8 cellular contexts compared by ENCODE assay signal in genomic region chr5:141484499-141485304, GRCh38. TPM values are rescaled to one million over a fixed set of nuclear protein-coding genes. Genes with fewer than 3 reads are reported as not detected.
DNase-seq lines count a peak whose midpoint lies in the region; ATAC-seq and TF ChIP-seq lines count a peak whose summit lies in the region.

TSS of gene PCDHGC4 (plus strand) at chr5:141485030. CDS start at chr5:141485174, 144 bp downstream.

- H3K27ac ChIP-seq in Karpas-422 (ENCODE audit: low read length), result peak within 1 kb of the TSS; percentile 34; the same call in 1 of the 2 replicates
- no peak within 1 kb of the TSS for H3K27ac ChIP-seq in upper lobe of right lung

- H3K27me3 ChIP-seq in BE2C (no peaks in the 10 kb centered on the region), Karpas-422 (ENCODE audit: low read length) (no peaks in the 10 kb centered on the region), upper lobe of right lung (peaks cover 5% of the 10 kb centered on the region)

- peak; percentile 8 for ATAC-seq in upper lobe of right lung
- ATAC-seq in HG03139 (IDR thresholded peaks at IDR 0.05; ENCODE audit: unreplicated experiment), result no peak

- H3K9ac ChIP-seq in Karpas-422 (ENCODE audit: low read length), result no peak within 1 kb of the TSS

- peaks cover 10% of the 10 kb centered on the region for H4K20me1 ChIP-seq in Karpas-422 (ENCODE audit: insufficient read depth, low read depth, low read length)

- H3K79me2 ChIP-seq in Karpas-422 (ENCODE audit: low read length), result peaks cover 100% of the 10 kb centered on the region

- intact Hi-C loops in upper lobe of right lung (cut with DNase I), result no loop called here

- H3K36me3 ChIP-seq in BE2C (peaks cover 45% of the 10 kb centered on the region), Karpas-422 (ENCODE audit: insufficient read depth, low read length) (peaks cover 27% of the 10 kb centered on the region), upper lobe of right lung (peaks cover 4% of the 10 kb centered on the region)

- TF ChIP-seq CTCF in BE2C (IDR thresholded peaks at IDR 0.05; ENCODE audit: low read depth, low read length) (no peak), upper lobe of right lung (IDR thresholded peaks at IDR 0.05) (no peak)

- no peaks in the 10 kb centered on the region; the same call in none of the 2 replicates for H3K4me1 ChIP-seq in BE2C
- peaks cover 38% of the 10 kb centered on the region for H3K4me1 ChIP-seq in Karpas-422 (ENCODE audit: low read length)
- peaks cover 18% of the 10 kb centered on the region for H3K4me1 ChIP-seq in upper lobe of right lung

- no peaks in the 10 kb centered on the region for H3K9me3 ChIP-seq in BE2C
- H3K9me3 ChIP-seq in Karpas-422 (ENCODE audit: low read length), result no peaks in the 10 kb centered on the region
- no peaks in the 10 kb centered on the region for H3K9me3 ChIP-seq in upper lobe of right lung

- H3K9me2 ChIP-seq in Karpas-422 (replicated peaks; ENCODE audit: insufficient read depth, low read length), result no peaks in the 10 kb centered on the region

- H3K4me3 ChIP-seq in BE2C (ENCODE audit: low read depth, low read length), result peak within 1 kb of the TSS; percentile 78
- no peak within 1 kb of the TSS for H3K4me3 ChIP-seq in Karpas-422 (ENCODE audit: low read length)
- H3K4me3 ChIP-seq in upper lobe of right lung, result peak within 1 kb of the TSS; percentile 33

- no peak within 1 kb of the TSS for H3K4me2 ChIP-seq in Karpas-422 (ENCODE audit: low read depth, low read length, poor library complexity, severe bottlenecking)

- DNase-seq in BE2C, result peak; percentile 82
- no peak for DNase-seq in Karpas-422
- peak; percentile 91 for DNase-seq in cerebellum (ENCODE audit: low spot score)
- DNase-seq in lung microvascular endothelial cell (ENCODE audit: low read depth in 2 of 2), result peak; percentile 39 to 67
- no peak for DNase-seq in upper lobe of right lung
- no peak for DNase-seq in activated CD4-positive, alpha-beta T cell treated with anti-CD3 and anti-CD28 coated beads for 4 hours
- DNase-seq in GM03348 (ENCODE audit: low spot score), result no peak

- H2AFZ ChIP-seq in Karpas-422 (ENCODE audit: low read length), result no peak within 1 kb of the TSS

RNA-seq across cellular contexts. Expression of gene PCDHGC4, which starts in this region (rescaled TPM):
- 8.0 TPM for polyA plus RNA-seq in BE2C (2012; ENCODE audit: insufficient read depth, insufficient read length, low read depth)
- total RNA-seq in Karpas-422 (2014; rRNA removed; shearing (Covaris generic); ENCODE audit: low replicate concordance), result 7.0 and 11.8 TPM in 2 replicates
- 63.2 TPM for total RNA-seq in cerebellum
- 0.65 and 0.79 TPM in 2 replicates for total RNA-seq in lung microvascular endothelial cell
- 1.8 TPM for total RNA-seq in upper lobe of right lung

Comparison
In these comparisons a context has a peak if more than half of its experiments do, and no peak if none do; other contexts are left out.
1. Peak in DNase-seq in lung microvascular endothelial cell; RNA of the gene not detected or under 1 TPM.
2. DNase-seq: peak in BE2C (single experiment) and cerebellum (single experiment); none in Karpas-422 (single experiment), upper lobe of right lung (single experiment), activated CD4-positive, alpha-beta T cell treated with anti-CD3 and anti-CD28 coated beads for 4 hours (0 of 2) and GM03348 (single experiment).